ENCODE assay signal across 8 cellular contexts in genomic region chr2:203650860-203651613, GRCh38. TPM values are rescaled to one million over a fixed set of nuclear protein-coding genes. Genes with fewer than 3 reads are reported as not detected.
DNase-seq lines count a peak whose midpoint lies in the region; ATAC-seq and TF ChIP-seq lines count a peak whose summit lies in the region.

No MANE protein-coding gene starts in this region.

- H3K4me3 ChIP-seq in LNCaP clone FGC (ENCODE audit: low read depth, low read length) (no peak overlapping the region), fibroblast of pulmonary artery (replicated peaks; ENCODE audit: low read depth, low read length) (no peak overlapping the region), prostate gland (no peak overlapping the region)

- H3K36me3 Mint-ChIP-seq in activated CD4-positive, alpha-beta T cell treated with anti-CD3 and anti-CD28 coated beads for 36 hours (ENCODE audit: low read depth): no peaks in the 10 kb centered on the region
- H3K36me3 Mint-ChIP-seq in activated T-helper 2 cell treated with anti-CD3 and anti-CD28 coated beads, Interferon-gamma antibody, Interleukin-2, Interleukin-4, amounts not matched to agents 10 μg/mL and 5 μg/mL and 100 μg/mL, durations not matched to agents 14 hours and 24 hours and 36 hours (ENCODE audit: low read depth): no peaks in the 10 kb centered on the region

- H3K4me3 Mint-ChIP-seq in activated CD4-positive, alpha-beta T cell treated with anti-CD3 and anti-CD28 coated beads for 36 hours: no peak overlapping the region
- H3K4me3 Mint-ChIP-seq in activated T-helper 2 cell treated with anti-CD3 and anti-CD28 coated beads, Interferon-gamma antibody, Interleukin-2, Interleukin-4, amounts not matched to agents 10 μg/mL and 5 μg/mL and 100 μg/mL, durations not matched to agents 14 hours and 24 hours and 36 hours (ENCODE audit: low read depth): no peak overlapping the region

- peak; percentile 90 for ATAC-seq in activated CD4-positive, alpha-beta T cell treated with anti-CD3 and anti-CD28 coated beads for 36 hours

- CTCF ChIA-PET in activated CD4-positive, alpha-beta T cell treated with anti-CD3 and anti-CD28 coated beads for 36 hours (lab: Charles Lee): interaction anchor here (0.6 to 1.4 kb wide), 6 partner anchors 47 to 216 kb away, joined by 3 to 4 read pairs (median 4); partner anchors contain the start of gene CTLA4

- WGBS in prostate gland: 40% methylated on average over 4 of the region's 4 CpGs

- no peaks in the 10 kb centered on the region for H3K36me3 ChIP-seq in prostate gland

- H3K27ac Mint-ChIP-seq in activated CD4-positive, alpha-beta T cell treated with anti-CD3 and anti-CD28 coated beads for 36 hours: no peak overlapping the region
- H3K27ac Mint-ChIP-seq in activated T-helper 2 cell treated with anti-CD3 and anti-CD28 coated beads, Interferon-gamma antibody, Interleukin-2, Interleukin-4, amounts not matched to agents 10 μg/mL and 5 μg/mL and 100 μg/mL, durations not matched to agents 14 hours and 24 hours and 36 hours: no peak overlapping the region

- H3K4me1 Mint-ChIP-seq in activated CD4-positive, alpha-beta T cell treated with anti-CD3 and anti-CD28 coated beads for 36 hours: peaks cover 20% of the 10 kb centered on the region
- peaks cover 29% of the 10 kb centered on the region for H3K4me1 Mint-ChIP-seq in activated T-helper 2 cell treated with anti-CD3 and anti-CD28 coated beads, Interferon-gamma antibody, Interleukin-2, Interleukin-4, amounts not matched to agents 10 μg/mL and 5 μg/mL and 100 μg/mL, durations not matched to agents 14 hours and 24 hours and 36 hours (ENCODE audit: low read depth)

- no peaks in the 10 kb centered on the region for H3K27me3 ChIP-seq in prostate gland (replicated peaks; ENCODE audit: insufficient read depth)

- H3K9me3 ChIP-seq in prostate gland: no peaks in the 10 kb centered on the region

- H3K4me1 ChIP-seq in prostate gland (replicated peaks): peaks cover 14% of the 10 kb centered on the region

- DNase-seq in activated CD4-positive, alpha-beta T cell treated with anti-CD3 and anti-CD28 coated beads for 36 hours: peak; percentile 20
- DNase-seq in activated CD4-positive, alpha-beta T cell treated with anti-CD3 and anti-CD28 coated beads for 48 hours: no peak
- DNase-seq in LNCaP clone FGC (ENCODE audit: low read depth) (peak; percentile 34), SK-N-DZ (ENCODE audit: low spot score) (peak; percentile 56), fibroblast of pulmonary artery (ENCODE audit: low read depth) (peak; percentile 81), prostate gland (ENCODE audit: low spot score) (peak; percentile 56), GOT3 (lab: John Stamatoyannopoulos, UW) (no peak)
- no peak for DNase-seq in activated T-helper 2 cell treated with anti-CD3 and anti-CD28 coated beads, Interferon-gamma antibody, Interleukin-2, Interleukin-4, amounts not matched to agents 10 μg/mL and 5 μg/mL and 100 μg/mL, durations not matched to agents 14 hours and 24 hours and 36 hours (ENCODE audit: low spot score)

- no peaks in the 10 kb centered on the region for H3K9me3 Mint-ChIP-seq in activated CD4-positive, alpha-beta T cell treated with anti-CD3 and anti-CD28 coated beads for 36 hours (ENCODE audit: low read depth)
- no peaks in the 10 kb centered on the region for H3K9me3 Mint-ChIP-seq in activated T-helper 2 cell treated with anti-CD3 and anti-CD28 coated beads, Interferon-gamma antibody, Interleukin-2, Interleukin-4, amounts not matched to agents 10 μg/mL and 5 μg/mL and 100 μg/mL, durations not matched to agents 14 hours and 24 hours and 36 hours

- peak; percentile 54 for TF ChIP-seq CTCF in LNCaP clone FGC (IDR thresholded peaks at IDR 0.05; ENCODE audit: control insufficient read depth, extremely low read depth, insufficient read depth)
- TF ChIP-seq CTCF in fibroblast of pulmonary artery (IDR thresholded peaks at IDR 0.05; ENCODE audit: low read length, missing control alignments): peak; percentile 38
- peak in 3 of 4 experiments; percentile 43 to 66 (median 64) for TF ChIP-seq CTCF in prostate gland (IDR thresholded peaks at IDR 0.05)

- H3K27me3 Mint-ChIP-seq in activated CD4-positive, alpha-beta T cell treated with anti-CD3 and anti-CD28 coated beads for 36 hours: no peaks in the 10 kb centered on the region
- peaks cover 5% of the 10 kb centered on the region for H3K27me3 Mint-ChIP-seq in activated T-helper 2 cell treated with anti-CD3 and anti-CD28 coated beads, Interferon-gamma antibody, Interleukin-2, Interleukin-4, amounts not matched to agents 10 μg/mL and 5 μg/mL and 100 μg/mL, durations not matched to agents 14 hours and 24 hours and 36 hours (ENCODE audit: low read depth)

- intact Hi-C loops in activated CD4-positive, alpha-beta T cell treated with anti-CD3 and anti-CD28 coated beads for 36 hours (cut with DNase I, micrococcal nuclease): loop anchor here (1.0 to 5.0 kb wide), 4 partner anchors 164 to 426 kb away; no protein-coding TSS in a partner anchor
- intact Hi-C loops in prostate gland (cut with DNase I): loop anchor here (10.0 kb wide), 1 partner anchor 166 kb away; no protein-coding TSS in a partner anchor
- intact Hi-C loops in activated T-helper 2 cell treated with anti-CD3 and anti-CD28 coated beads, Interferon-gamma antibody, Interleukin-2, Interleukin-4, amounts not matched to agents 10 μg/mL and 5 μg/mL and 100 μg/mL, durations not matched to agents 14 hours and 24 hours and 36 hours (cut with micrococcal nuclease): loop anchor here (1.0 to 5.0 kb wide), 4 partner anchors 74 to 322 kb away; partner anchors contain the start of gene ABI2

- TF ChIP-seq POLR2A in prostate gland (IDR thresholded peaks at IDR 0.05): no peak

- peak overlapping the region; percentile 61 to 74 for H3K27ac ChIP-seq in prostate gland

- POLR2A ChIA-PET in activated CD4-positive, alpha-beta T cell treated with anti-CD3 and anti-CD28 coated beads for 36 hours (lab: Charles Lee): no interaction called here

RNA-seq across cellular contexts. Expression of gene CD28, which starts 55.4 kb away (rescaled TPM):
- 100 to 1,000 TPM; 175 TPM for total RNA-seq in activated CD4-positive, alpha-beta T cell treated with anti-CD3 and anti-CD28 coated beads for 36 hours
- polyA plus RNA-seq in SK-N-DZ (2014; cell fraction: cytosol; rRNA removed): not detected in 2 replicates
- polyA plus RNA-seq in SK-N-DZ (2014; cell fraction: nucleus; rRNA removed): not detected in 2 replicates
- total RNA-seq in prostate gland: under 1 TPM; 0.05 to 0.51 TPM
- total RNA-seq in activated T-helper 2 cell treated with anti-CD3 and anti-CD28 coated beads, Interferon-gamma antibody, Interleukin-2, Interleukin-4, amounts not matched to agents 10 μg/mL and 5 μg/mL and 100 μg/mL, durations not matched to agents 14 hours and 24 hours and 36 hours: 53.6 and 59.3 TPM in 2 replicates

Comparison
In these comparisons a context has a peak if more than half of its experiments do, and no peak if none do; other contexts are left out.
1. DNase-seq: peak in activated CD4-positive, alpha-beta T cell treated with anti-CD3 and anti-CD28 coated beads for 36 hours (single experiment), LNCaP clone FGC (single experiment), SK-N-DZ (single experiment), fibroblast of pulmonary artery (single experiment) and prostate gland (single experiment); none in activated CD4-positive, alpha-beta T cell treated with anti-CD3 and anti-CD28 coated beads for 48 hours (single experiment), activated T-helper 2 cell treated with anti-CD3 and anti-CD28 coated beads, Interferon-gamma antibody, Interleukin-2, Interleukin-4, amounts not matched to agents 10 μg/mL and 5 μg/mL and 100 μg/mL, durations not matched to agents 14 hours and 24 hours and 36 hours (single experiment) and GOT3 (single experiment).
2. RNA of gene CD28, which starts 55.4 kb away (total RNA-seq): 175 TPM in activated CD4-positive, alpha-beta T cell treated with anti-CD3 and anti-CD28 coated beads for 36 hours and 53.6 to 59.3 TPM in activated T-helper 2 cell treated with anti-CD3 and anti-CD28 coated beads, Interferon-gamma antibody, Interleukin-2, Interleukin-4, amounts not matched to agents 10 μg/mL and 5 μg/mL and 100 μg/mL, durations not matched to agents 14 hours and 24 hours and 36 hours; 0.05 to 0.51 TPM in prostate gland; every median in the first group is over 10 times any median in the second.
3. Peak in every context shown above with its lines, with median percentiles within 50 percentile points of each other: CTCF ChIP-seq.